ENCODE assay signal across 23 cellular contexts in genomic region chr1:110172001-110172400, GRCh38. TPM values are rescaled to one million over a fixed set of nuclear protein-coding genes. Genes with fewer than 3 reads are reported as not detected.
"Had no signal": no experiment of that assay in that cellular context is flagged by ENCODE, and none has a peak within 500 bp of the region (broad histone marks: within the 10 kb centered on the region; RNA-seq: fewer than 3 reads in every experiment).

No MANE protein-coding gene starts in this region.

- H3K27me3 Mint-ChIP-seq: activated CD8-positive, alpha-beta memory T cell treated with anti-CD3 and anti-CD28 coated beads, Interleukin-2, amount 10 ng/mL, durations not matched to agents 7 days and 5 days had no signal

- H3K36me3 Mint-ChIP-seq: activated CD8-positive, alpha-beta memory T cell treated with anti-CD3 and anti-CD28 coated beads, Interleukin-2, amount 10 ng/mL, durations not matched to agents 7 days and 5 days; activated naive CD4-positive, alpha-beta T cell treated with anti-CD3 and anti-CD28 coated beads, Interleukin-2, amount 50 U/mL, for 72 hours; WTC11 had no signal

- H3K9me3 Mint-ChIP-seq: activated naive CD4-positive, alpha-beta T cell treated with anti-CD3 and anti-CD28 coated beads, Interleukin-2, amount 50 U/mL, for 72 hours; activated T-cell treated with anti-CD3 and anti-CD28 coated beads, Interleukin-2, amount 50 U/mL, for 4 hours; WTC11 had no signal

- H3K4me3 Mint-ChIP-seq: activated CD8-positive, alpha-beta memory T cell treated with anti-CD3 and anti-CD28 coated beads, Interleukin-2, amount 10 ng/mL, durations not matched to agents 7 days and 5 days; activated T-cell treated with anti-CD3 and anti-CD28 coated beads, Interleukin-2, amount 50 U/mL, for 4 hours; WTC11 had no signal

- H3K9me3 ChIP-seq: breast epithelium, MG63 had no signal

- H3K4me1 Mint-ChIP-seq: activated CD8-positive, alpha-beta memory T cell treated with anti-CD3 and anti-CD28 coated beads, Interleukin-2, amount 10 ng/mL, durations not matched to agents 7 days and 5 days had no signal

- H3K4me1 ChIP-seq: breast epithelium had no signal

- H3K27me3 ChIP-seq: breast epithelium, MG63 had no signal

- H3K27ac Mint-ChIP-seq: activated CD8-positive, alpha-beta memory T cell treated with anti-CD3 and anti-CD28 coated beads, Interleukin-2, amount 10 ng/mL, durations not matched to agents 7 days and 5 days; WTC11 had no signal

- H3K27ac ChIP-seq: breast epithelium, SK-N-MC had no signal

- H3K36me3 ChIP-seq: breast epithelium had no signal

- H3K4me3 ChIP-seq: breast epithelium, MG63, SK-N-MC had no signal

- ATAC-seq: activated CD8-positive, alpha-beta memory T cell treated with anti-CD3 and anti-CD28 coated beads, Interleukin-2, amount 10 ng/mL, durations not matched to agents 7 days and 5 days; activated naive CD4-positive, alpha-beta T cell treated with anti-CD3 and anti-CD28 coated beads, Interleukin-2, amount 50 U/mL, for 72 hours; activated T-cell treated with anti-CD3 and anti-CD28 coated beads, Interleukin-2, amount 50 U/mL, for 4 hours; WTC11 had no signal

- DNase-seq: activated CD4-positive, alpha-beta T cell treated with anti-CD3 and anti-CD28 coated beads for 48 hours; activated CD4-positive, alpha-beta T cell treated with anti-CD3 and anti-CD28 coated beads, Interleukin-2, amount 50 U/mL, for 48 hours; activated CD4-positive, CD25-positive, alpha-beta regulatory T cell treated with anti-CD3 and anti-CD28 coated beads, Interleukin-2, amount 50 U/mL, for 72 hours; activated CD8-positive, alpha-beta memory T cell treated with anti-CD3 and anti-CD28 coated beads, Interleukin-2, amount 10 ng/mL, durations not matched to agents 7 days and 5 days; activated effector memory CD4-positive, alpha-beta T cell treated with anti-CD3 and anti-CD28 coated beads, Interleukin-2, amount 50 U/mL, for 16 hours; activated naive CD4-positive, alpha-beta T cell treated with Interleukin-2 at 50 U/mL for 16 hours; activated T-cell treated with anti-CD3 and anti-CD28 coated beads, Interleukin-2, amount 50 U/mL, for 4 hours; amygdala; caudate nucleus; MG63; MV-4-11; NCI-H1436; NCI-H2029 treated with DMSO at 0.1 percent for 48 hours; NCI-H345; NCI-H510A; NCI-H526 treated with DMSO at 0.1 percent for 48 hours; T-helper 1 cell had no signal

RNA-seq across cellular contexts. Expression of gene SLC6A17, which starts 21.7 kb away (rescaled TPM):
- total RNA-seq: activated CD8-positive, alpha-beta memory T cell treated with anti-CD3 and anti-CD28 coated beads, Interleukin-2, amount 10 ng/mL, durations not matched to agents 7 days and 5 days; OCI-LY7 had no signal

RNA-seq across cellular contexts. Expression of gene UBL4B, which starts 59.8 kb away (rescaled TPM):
- total RNA-seq: activated CD8-positive, alpha-beta memory T cell treated with anti-CD3 and anti-CD28 coated beads, Interleukin-2, amount 10 ng/mL, durations not matched to agents 7 days and 5 days; activated naive CD4-positive, alpha-beta T cell treated with anti-CD3 and anti-CD28 coated beads, Interleukin-2, amount 50 U/mL, for 72 hours; activated T-cell treated with anti-CD3 and anti-CD28 coated beads, Interleukin-2, amount 50 U/mL, for 4 hours; OCI-LY7; T-helper 2 cell treated with Interferon-gamma antibody and Interleukin-4, amounts not matched to agents 100 ng/mL and 5 ng/mL, for 36 hours had no signal
